Comparison of ENCODE assay signal across 15 cellular contexts in the genomic region with DNA sequence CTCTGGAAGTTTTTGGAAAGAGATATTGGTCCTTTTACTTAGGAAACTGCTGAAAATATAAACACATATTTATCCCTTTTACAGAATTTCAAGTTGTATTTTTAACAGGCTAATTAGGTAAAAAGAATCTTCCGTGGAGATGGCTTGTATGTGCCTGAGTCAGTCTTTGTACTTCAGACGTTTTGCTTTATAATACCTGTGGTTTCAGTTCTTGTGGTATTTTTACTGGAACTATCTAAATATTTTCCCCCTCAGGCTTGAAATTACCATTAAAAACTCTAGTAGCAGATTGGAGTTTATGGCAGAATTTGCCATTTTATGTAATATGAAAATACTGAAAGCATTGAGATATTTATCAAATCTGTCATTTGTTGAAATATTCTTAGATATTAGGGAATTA.
A peak's percentile ranks its signal among the peaks of the same experiment; 100 is the strongest.
DNase-seq lines count a peak whose midpoint lies in the region; ATAC-seq and TF ChIP-seq lines count a peak whose summit lies in the region.
"Had no signal": no experiment of that assay in that cellular context is flagged by ENCODE, and none has a peak within 500 bp of the region (broad histone marks: within the 10 kb centered on the region; RNA-seq: fewer than 3 reads in every experiment).

No MANE protein-coding gene starts in this region.

- H3K4me1 ChIP-seq in smooth muscle cell (ENCODE audit: low read depth) = peaks cover 85% of the 10 kb centered on the region
- peaks cover 0 to 4% (median 0%) of the 10 kb centered on the region in 4 donors for H3K4me1 ChIP-seq in Peyer's patch

- no peaks in the 10 kb centered on the region for H3F3A ChIP-seq in smooth muscle cell (ENCODE audit: low read depth)

- H3K27me3 ChIP-seq in smooth muscle cell (ENCODE audit: low read depth) (no peaks in the 10 kb centered on the region), Peyer's patch (no peaks in the 10 kb centered on the region)
- H3K27me3 ChIP-seq: testis had no signal

- TF ChIP-seq CTCF in fibroblast of mammary gland (conservative IDR thresholded peaks at IDR 0.05; ENCODE audit: control insufficient read depth, insufficient read depth, low read depth, low read length) (no peak), smooth muscle cell (IDR thresholded peaks at IDR 0.05; ENCODE audit: borderline replicate concordance, insufficient read depth, poor library complexity, severe bottlenecking) (no peak), Peyer's patch (IDR thresholded peaks at IDR 0.05) (no peak)

- peak overlapping the region; percentile 78 for H3K4me2 ChIP-seq in smooth muscle cell

- no peak for ATAC-seq in GM18870 (IDR thresholded peaks at IDR 0.05; ENCODE audit: unreplicated experiment)

- 5% methylated on average over 2 of the region's 2 CpGs for WGBS in smooth muscle cell (ENCODE audit: low lambda C conversion rate)

- H3K9me3 ChIP-seq in smooth muscle cell (replicated peaks; ENCODE audit: low read depth) (no peaks in the 10 kb centered on the region), Peyer's patch (no peaks in the 10 kb centered on the region)
- H3K9me3 ChIP-seq: testis had no signal

- H4K20me1 ChIP-seq in smooth muscle cell (ENCODE audit: low read depth) = no peaks in the 10 kb centered on the region

- peaks cover 96% of the 10 kb centered on the region for H3K79me2 ChIP-seq in smooth muscle cell (ENCODE audit: low read depth)

- DNase-seq in NCI-H526 treated with DMSO at 0.1 percent for 48 hours (lab: John Stamatoyannopoulos, UW) (peak; percentile 24), NCI-H526 (lab: John Stamatoyannopoulos, UW) (no peak), OCI-M1 (lab: John Stamatoyannopoulos, UW) (peak; percentile 34), fibroblast of mammary gland (ENCODE audit: low read depth) (peak; percentile 38), smooth muscle cell (lab: John Stamatoyannopoulos, UW; ENCODE audit: unreplicated experiment) (no peak), Peyer's patch (no peak), dermis blood vessel endothelial cell (no peak)
- DNase-seq: activated CD8-positive, alpha-beta memory T cell treated with anti-CD3 and anti-CD28 coated beads for 24 hours; central memory CD4-positive, alpha-beta T cell; hypothalamus; stimulated activated CD4-positive, alpha-beta T cell treated with anti-CD3 and anti-CD28 coated beads, Interleukin-12 subunit alpha, Interleukin-12 subunit beta, amount 100 ng/mL, for 4 hours; testis had no signal

- TF ChIP-seq POLR2A in Peyer's patch (IDR thresholded peaks at IDR 0.05) = no peak

- no peak overlapping the region for H2AFZ ChIP-seq in smooth muscle cell (ENCODE audit: low read depth)

- H3K36me3 ChIP-seq in smooth muscle cell (ENCODE audit: low read depth) (no peaks in the 10 kb centered on the region), Peyer's patch (no peaks in the 10 kb centered on the region)

- no peak overlapping the region for H3K4me3 ChIP-seq in fibroblast of mammary gland (ENCODE audit: control insufficient read depth, low read depth, low read length)
- H3K4me3 ChIP-seq in smooth muscle cell = peak overlapping the region; percentile 20
- H3K4me3 ChIP-seq in Peyer's patch = no peak overlapping the region
- H3K4me3 ChIP-seq: lung, testis had no signal

- peak overlapping the region; percentile 90 for H3K27ac ChIP-seq in smooth muscle cell (ENCODE audit: low read depth)
- no peak overlapping the region for H3K27ac ChIP-seq in Peyer's patch
- H3K27ac ChIP-seq: epithelial cell of prostate, testis had no signal

- peak overlapping the region; percentile 66 for H3K9ac ChIP-seq in smooth muscle cell (ENCODE audit: low read depth)

Comparison
In these comparisons a context has a peak if more than half of its experiments do, and no peak if none do; other contexts are left out.
1. DNase-seq: peak in NCI-H526 treated with DMSO at 0.1 percent for 48 hours (single experiment), OCI-M1 (single experiment) and fibroblast of mammary gland (single experiment); none in NCI-H526 (0 of 2), smooth muscle cell (single experiment), Peyer's patch (0 of 3) and dermis blood vessel endothelial cell (single experiment).